8 cellular contexts compared by ENCODE assay signal in the genomic region with DNA sequence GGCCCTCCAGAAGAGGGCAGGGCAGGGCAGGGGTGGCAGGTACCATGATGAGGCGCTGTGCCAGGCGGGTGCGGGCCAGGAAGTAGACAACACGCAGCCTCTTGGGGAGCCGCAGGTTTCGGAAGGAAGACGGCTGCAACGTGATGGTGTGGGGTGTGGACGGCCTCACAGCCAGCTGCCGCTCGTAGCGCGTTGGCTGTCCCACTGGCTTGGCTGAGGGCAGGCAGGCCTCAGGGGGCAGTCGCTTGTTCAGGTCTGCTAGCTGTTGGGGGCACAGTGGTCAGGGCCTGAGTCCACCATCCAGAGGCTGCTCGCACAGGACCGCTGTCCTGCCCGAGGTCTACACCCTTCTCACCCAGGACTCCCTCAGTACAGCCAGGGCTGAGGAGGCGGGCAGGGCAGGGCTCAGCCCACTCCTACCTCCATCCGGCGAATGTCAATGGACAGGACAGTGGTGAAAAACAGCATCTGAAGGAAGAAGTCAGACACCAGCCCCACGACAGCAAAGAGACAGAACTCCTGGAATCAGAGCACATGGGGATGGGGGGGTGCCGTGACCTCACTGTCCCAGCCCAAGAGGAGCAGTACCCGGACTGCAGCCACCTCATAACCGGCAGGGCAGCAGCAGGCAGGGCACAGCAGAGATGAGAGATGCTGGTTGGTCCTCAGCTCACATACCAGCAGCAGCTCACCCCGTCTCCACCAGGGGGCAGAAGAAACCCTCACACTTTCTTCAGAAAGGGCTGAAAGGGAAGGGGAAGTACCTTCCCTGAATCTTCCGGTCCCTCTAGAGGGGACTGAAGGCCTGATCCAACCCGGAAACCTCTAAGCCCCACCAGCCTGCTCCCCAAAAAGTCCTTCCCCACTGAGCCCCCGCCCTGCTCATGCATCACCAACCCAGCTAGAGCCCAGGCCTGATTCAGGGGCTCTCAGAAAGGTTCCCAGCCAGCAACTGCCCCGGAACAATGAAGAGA. TPM values are rescaled to one million over a fixed set of nuclear protein-coding genes. Genes with fewer than 3 reads are reported as not detected.
DNase-seq lines count a peak whose midpoint lies in the region; ATAC-seq and TF ChIP-seq lines count a peak whose summit lies in the region.

No MANE protein-coding gene starts in this region.

- DNase-seq in Ammon's horn (ENCODE audit: low spot score) (peak; percentile 91), NOMO-1 treated with DMSO at 0.1 percent for 48 hours (lab: John Stamatoyannopoulos, UW; ENCODE audit: unreplicated experiment) (peak; percentile 85), epithelial cell of esophagus (ENCODE audit: low read depth) (peak; percentile 86), mucosa of gallbladder (ENCODE audit: low spot score) (peak; percentile 93)
- DNase-seq in activated CD8-positive, alpha-beta memory T cell treated with anti-CD3 and anti-CD28 coated beads, Interleukin-2, amount 50 U/mL, for 24 hours (ENCODE audit: extremely low read depth): peak; percentile 79
- peak; percentile 74 to 79 for DNase-seq in stimulated activated CD8-positive, alpha-beta memory T cell treated with anti-CD3 and anti-CD28 coated beads, Interleukin-4, amount 100 ng/mL, for 1 hour (ENCODE audit: low read depth in 2 of 2, low spot score in 1 of 2)

- ATAC-seq in HG03565 (IDR thresholded peaks at IDR 0.05; ENCODE audit: unreplicated experiment): peak; percentile 49

- no peak overlapping the region for H3K4me3 ChIP-seq in epithelial cell of esophagus (ENCODE audit: low read length)

- peak; percentile 17 for TF ChIP-seq POLR2A in GM19099 (IDR thresholded peaks at IDR 0.05; ENCODE audit: extremely low read depth, insufficient read length, low read depth)

- peak; percentile 96 for TF ChIP-seq CTCF in epithelial cell of esophagus (IDR thresholded peaks at IDR 0.05; ENCODE audit: insufficient read depth, low read depth, low read length, missing control alignments)

RNA-seq across cellular contexts. Expression of a gene that starts 40.0 kb away (rescaled TPM):
- total RNA-seq in mucosa of gallbladder: 58.2 TPM

RNA-seq across cellular contexts. Expression of a gene that starts 54.9 kb away (rescaled TPM):
- 137 TPM for total RNA-seq in mucosa of gallbladder
